Comparison of ENCODE assay signal across 17 cellular contexts in genomic region chr15:100101389-100102089, GRCh38.
DNase-seq lines count a peak whose midpoint lies in the region; ATAC-seq and TF ChIP-seq lines count a peak whose summit lies in the region.
"Had no signal": no experiment of that assay in that cellular context is flagged by ENCODE, and none has a peak within 500 bp of the region (broad histone marks: within the 10 kb centered on the region; RNA-seq: fewer than 3 reads in every experiment).

No MANE protein-coding gene starts in this region.

- H3K27me3 ChIP-seq in RWPE2 (ENCODE audit: insufficient read depth, poor library complexity, severe bottlenecking) = no peaks in the 10 kb centered on the region
- H3K27me3 ChIP-seq in gastroesophageal sphincter = no peaks in the 10 kb centered on the region
- H3K27me3 ChIP-seq in right cardiac atrium (ENCODE audit: control insufficient read depth, insufficient read depth) = no peaks in the 10 kb centered on the region
- H3K27me3 ChIP-seq: BE2C had no signal

- peak; percentile 38 for DNase-seq in RWPE2 (ENCODE audit: low spot score)
- DNase-seq in right cardiac atrium = peak; percentile 53 to 77 (median 75)
- DNase-seq in sciatic nerve (ENCODE audit: low spot score) = no peak
- no peak for DNase-seq in SW 1271 (lab: John Stamatoyannopoulos, UW)
- no peak for DNase-seq in DMS79 (lab: John Stamatoyannopoulos, UW)
- no peak for DNase-seq in SHP77 (lab: John Stamatoyannopoulos, UW)
- no peak for DNase-seq in RWPE1 (ENCODE audit: low spot score)
- DNase-seq: BE2C; CD4-positive, alpha-beta memory T cell; DMS79 treated with DMSO at 0.1 percent for 48 hours; NCI-H1048; NCI-H146; NCI-H345; NCI-H69; NK-92 treated with Interleukin-12 subunit alpha and Interleukin-12 subunit beta, amount 100 ng/mL, for 24 hours had no signal

- WGBS in gastroesophageal sphincter (ENCODE audit: low coverage in 1 of 2), 2 donors = 85 to 93% methylated on average over 11 to 12 of the region's 13 CpGs
- WGBS in right cardiac atrium = 61% methylated on average over 13 of the region's 13 CpGs

- no peak for TF ChIP-seq POLR2A in gastroesophageal sphincter (IDR thresholded peaks at IDR 0.05)

- H3K4me3 ChIP-seq in RWPE2 (ENCODE audit: severe bottlenecking) (no peak overlapping the region), gastroesophageal sphincter (no peak overlapping the region), right cardiac atrium (ENCODE audit: low read length) (no peak overlapping the region)
- H3K4me3 ChIP-seq: K562 had no signal

- H3K4me1 ChIP-seq in RWPE2 (ENCODE audit: insufficient read depth, poor library complexity, severe bottlenecking) (no peaks in the 10 kb centered on the region), gastroesophageal sphincter (no peaks in the 10 kb centered on the region), right cardiac atrium (ENCODE audit: control insufficient read depth, insufficient read depth, low read length) (peaks cover 3% of the 10 kb centered on the region)
- H3K4me1 ChIP-seq: BE2C had no signal

- H3K9me3 ChIP-seq in RWPE2 (ENCODE audit: severe bottlenecking) (no peaks in the 10 kb centered on the region), gastroesophageal sphincter (no peaks in the 10 kb centered on the region), right cardiac atrium (ENCODE audit: control insufficient read depth, low read length) (no peaks in the 10 kb centered on the region)
- H3K9me3 ChIP-seq: BE2C had no signal

- intact Hi-C loops in right cardiac atrium (cut with DNase I) = no loop called here
- intact Hi-C loops in sciatic nerve (cut with DNase I) = no loop called here

- POLR2A ChIA-PET in RWPE1 (lab: Yijun Ruan, JAX; ENCODE audit: low non-redundant PET) = no interaction called here

- no peak for TF ChIP-seq EP300 in gastroesophageal sphincter (IDR thresholded peaks at IDR 0.05)

- TF ChIP-seq CTCF in RWPE2 (IDR thresholded peaks at IDR 0.05; ENCODE audit: poor library complexity, severe bottlenecking) = no peak
- no peak for TF ChIP-seq CTCF in gastroesophageal sphincter (IDR thresholded peaks at IDR 0.05)
- no peak for TF ChIP-seq CTCF in RWPE1 (conservative IDR thresholded peaks at IDR 0.05; ENCODE audit: low read depth)

- no peaks in the 10 kb centered on the region for H3K36me3 ChIP-seq in RWPE2 (ENCODE audit: low read depth)
- no peaks in the 10 kb centered on the region for H3K36me3 ChIP-seq in gastroesophageal sphincter
- H3K36me3 ChIP-seq: BE2C had no signal

- CTCF ChIA-PET in RWPE1 (lab: Yijun Ruan, JAX) = no interaction called here

- ATAC-seq in RWPE2 (ENCODE audit: low read depth) (no peak), gastroesophageal sphincter (peak; percentile 37), right cardiac atrium (peak; percentile 78 to 82), sciatic nerve (peak; percentile 91)
- ATAC-seq: K562 had no signal

- H3K27ac ChIP-seq in RWPE2 (ENCODE audit: poor library complexity, severe bottlenecking) = no peak overlapping the region
- H3K27ac ChIP-seq in gastroesophageal sphincter = no peak overlapping the region
- peak overlapping the region; percentile 7 for H3K27ac ChIP-seq in right cardiac atrium (ENCODE audit: low read length)
- no peak overlapping the region for H3K27ac ChIP-seq in RWPE1

Comparison
In these comparisons a context has a peak if more than half of its experiments do, and no peak if none do; other contexts are left out.
1. DNase-seq: peak in RWPE2 (single experiment) and right cardiac atrium (3 of 3); none in sciatic nerve (single experiment), SW 1271 (0 of 2), DMS79 (single experiment), SHP77 (0 of 2) and RWPE1 (single experiment).